In genomic region chr17:67174190-67174589, GRCh38 we compare ENCODE assay signal across 8 cellular contexts.
"Had no signal": no experiment of that assay in that cellular context is flagged by ENCODE, and none has a peak within 500 bp of the region (broad histone marks: within the 10 kb centered on the region; RNA-seq: fewer than 3 reads in every experiment).

No MANE protein-coding gene starts in this region.

- ATAC-seq: GM23338, HCT116 had no signal

- H3K4me1 ChIP-seq: HAP-1 had no signal

- H3K4me2 ChIP-seq: GM23338 had no signal

- DNase-seq: H7, HFFc6, IMR-90, KBM-7 had no signal

- H2AFZ ChIP-seq: GM23338 had no signal

- H3K27ac ChIP-seq: HL-60 had no signal

- H3K9me3 ChIP-seq: HAP-1 had no signal

- H3K4me3 ChIP-seq: GM23338, HAP-1 had no signal
